Comparison of ENCODE assay signal across 1 cellular context in genomic region chrX:15674899-15675489, GRCh38.
A peak's percentile ranks its signal among the peaks of the same experiment; 100 is the strongest.
TF ChIP-seq lines count a peak whose summit lies in the region.

No MANE protein-coding gene starts in this region.

TF ChIP-seq in K562, 482 proteins besides CTCF, POLR2A, EP300 and RAD21 (continued from another document):
- TF ChIP-seq, protein P1, sequence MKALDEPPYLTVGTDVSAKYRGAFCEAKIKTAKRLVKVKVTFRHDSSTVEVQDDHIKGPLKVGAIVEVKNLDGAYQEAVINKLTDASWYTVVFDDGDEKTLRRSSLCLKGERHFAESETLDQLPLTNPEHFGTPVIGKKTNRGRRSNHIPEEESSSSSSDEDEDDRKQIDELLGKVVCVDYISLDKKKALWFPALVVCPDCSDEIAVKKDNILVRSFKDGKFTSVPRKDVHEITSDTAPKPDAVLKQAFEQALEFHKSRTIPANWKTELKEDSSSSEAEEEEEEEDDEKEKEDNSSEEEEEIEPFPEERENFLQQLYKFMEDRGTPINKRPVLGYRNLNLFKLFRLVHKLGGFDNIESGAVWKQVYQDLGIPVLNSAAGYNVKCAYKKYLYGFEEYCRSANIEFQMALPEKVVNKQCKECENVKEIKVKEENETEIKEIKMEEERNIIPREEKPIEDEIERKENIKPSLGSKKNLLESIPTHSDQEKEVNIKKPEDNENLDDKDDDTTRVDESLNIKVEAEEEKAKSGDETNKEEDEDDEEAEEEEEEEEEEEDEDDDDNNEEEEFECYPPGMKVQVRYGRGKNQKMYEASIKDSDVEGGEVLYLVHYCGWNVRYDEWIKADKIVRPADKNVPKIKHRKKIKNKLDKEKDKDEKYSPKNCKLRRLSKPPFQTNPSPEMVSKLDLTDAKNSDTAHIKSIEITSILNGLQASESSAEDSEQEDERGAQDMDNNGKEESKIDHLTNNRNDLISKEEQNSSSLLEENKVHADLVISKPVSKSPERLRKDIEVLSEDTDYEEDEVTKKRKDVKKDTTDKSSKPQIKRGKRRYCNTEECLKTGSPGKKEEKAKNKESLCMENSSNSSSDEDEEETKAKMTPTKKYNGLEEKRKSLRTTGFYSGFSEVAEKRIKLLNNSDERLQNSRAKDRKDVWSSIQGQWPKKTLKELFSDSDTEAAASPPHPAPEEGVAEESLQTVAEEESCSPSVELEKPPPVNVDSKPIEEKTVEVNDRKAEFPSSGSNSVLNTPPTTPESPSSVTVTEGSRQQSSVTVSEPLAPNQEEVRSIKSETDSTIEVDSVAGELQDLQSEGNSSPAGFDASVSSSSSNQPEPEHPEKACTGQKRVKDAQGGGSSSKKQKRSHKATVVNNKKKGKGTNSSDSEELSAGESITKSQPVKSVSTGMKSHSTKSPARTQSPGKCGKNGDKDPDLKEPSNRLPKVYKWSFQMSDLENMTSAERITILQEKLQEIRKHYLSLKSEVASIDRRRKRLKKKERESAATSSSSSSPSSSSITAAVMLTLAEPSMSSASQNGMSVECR (CRISPR knock-in tag; IDR thresholded peaks at IDR 0.05): no peak
- no peak for TF ChIP-seq ZNF3 (CRISPR knock-in tag; IDR thresholded peaks at IDR 0.05)
- TF ChIP-seq TCF3 (CRISPR knock-in tag; IDR thresholded peaks at IDR 0.05): peak; percentile 22; the same call in 1 of the 2 replicates
- TF ChIP-seq CREB1 (IDR thresholded peaks at IDR 0.05): peak; percentile 92
- peak; percentile 88 for TF ChIP-seq CREB1 (CRISPR knock-in tag; IDR thresholded peaks at IDR 0.05)
- peak; percentile 57 for TF ChIP-seq ZFX (CRISPR knock-in tag; IDR thresholded peaks at IDR 0.05)
- TF ChIP-seq NR4A1 (CRISPR knock-in tag; IDR thresholded peaks at IDR 0.05): no peak
- TF ChIP-seq NR4A1 (tag; IDR thresholded peaks at IDR 0.05): no peak
- TF ChIP-seq MTA3 (IDR thresholded peaks at IDR 0.05; ENCODE audit: borderline replicate concordance): peak; percentile 79; the same call in 1 of the 2 replicates
- TF ChIP-seq MBD2 (IDR thresholded peaks at IDR 0.05; ENCODE audit: borderline replicate concordance, low read depth): peak; percentile 50; the same call in 1 of the 2 replicates
- peak; percentile 33; the same call in 1 of the 2 replicates for TF ChIP-seq ZKSCAN1 (IDR thresholded peaks at IDR 0.05; ENCODE audit: low read depth, low read length)
- TF ChIP-seq NCOA6 (IDR thresholded peaks at IDR 0.05): no peak
- no peak for TF ChIP-seq ZNF592 (IDR thresholded peaks at IDR 0.05)
TF ChIP-seq in K562: peak in this region for 92.
